Comparison of ENCODE assay signal across 13 cellular contexts in the genomic region with DNA sequence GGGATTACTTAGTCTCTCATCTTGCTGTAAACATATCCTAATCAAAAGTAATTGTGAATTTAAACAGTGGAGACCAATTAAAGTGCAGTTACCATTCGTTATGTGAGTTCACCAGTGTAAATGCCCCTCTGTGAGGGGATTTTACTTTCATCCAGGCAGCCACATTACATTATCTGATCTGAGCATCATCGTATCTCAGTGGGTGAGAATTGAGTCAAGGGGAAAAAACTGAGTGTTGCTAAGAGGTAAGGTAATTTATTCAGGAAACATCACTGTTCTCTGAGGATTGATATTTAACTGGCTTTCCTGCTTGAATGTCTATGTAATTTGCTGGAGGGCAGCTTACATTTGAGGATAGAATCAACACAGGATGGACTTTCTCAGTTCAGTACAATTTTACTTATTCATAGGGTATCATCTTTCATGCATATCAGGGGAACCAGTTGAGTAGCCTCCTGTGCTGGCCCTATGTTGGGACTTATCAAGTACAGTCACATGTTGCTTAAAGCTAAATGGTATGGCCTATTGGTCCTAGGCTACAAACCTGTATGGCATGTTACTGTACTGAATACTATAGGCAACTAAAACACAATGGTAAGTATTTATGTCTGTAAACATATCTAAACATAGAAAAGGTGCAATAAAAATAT.
DNase-seq lines count a peak whose midpoint lies in the region; ATAC-seq lines count a peak whose summit lies in the region.
"Had no signal": no experiment of that assay in that cellular context is flagged by ENCODE, and none has a peak within 500 bp of the region (broad histone marks: within the 10 kb centered on the region; RNA-seq: fewer than 3 reads in every experiment).

No MANE protein-coding gene starts in this region.

- H3K27ac Mint-ChIP-seq in activated T-cell treated with anti-CD3 and anti-CD28 coated beads, Interleukin-2, amount 50 U/mL, for 72 hours: peak overlapping the region; percentile 90
- H3K27ac Mint-ChIP-seq in T-helper 2 cell treated with Interferon-gamma antibody and Interleukin-4, amounts not matched to agents 5 μg/mL and 100 μg/mL, for 36 hours: no peak overlapping the region
- H3K27ac Mint-ChIP-seq in stimulated activated naive CD8-positive, alpha-beta T cell treated with anti-CD3 and anti-CD28 coated beads, Interleukin-15, amount 100 ng/mL, for 72 hours: no peak overlapping the region

- peaks cover 27% of the 10 kb centered on the region for H3K4me1 Mint-ChIP-seq in activated T-cell treated with anti-CD3 and anti-CD28 coated beads, Interleukin-2, amount 50 U/mL, for 72 hours (ENCODE audit: low read depth)
- H3K4me1 Mint-ChIP-seq in T-helper 2 cell treated with Interferon-gamma antibody and Interleukin-4, amounts not matched to agents 5 μg/mL and 100 μg/mL, for 36 hours (ENCODE audit: low read depth): peaks cover 4% of the 10 kb centered on the region
- H3K4me1 Mint-ChIP-seq in stimulated activated naive CD8-positive, alpha-beta T cell treated with anti-CD3 and anti-CD28 coated beads, Interleukin-15, amount 100 ng/mL, for 72 hours: peaks cover 10% of the 10 kb centered on the region

- peak; percentile 22 to 25 for DNase-seq in activated T-cell treated with anti-CD3 and anti-CD28 coated beads, Interleukin-2, amount 50 U/mL, for 72 hours
- no peak for DNase-seq in activated T-cell treated with anti-CD3 and anti-CD28 coated beads, Interleukin-2, amount 50 U/mL, for 48 hours
- DNase-seq in T-helper 2 cell treated with Interferon-gamma antibody and Interleukin-4, amounts not matched to agents 5 μg/mL and 100 μg/mL, for 36 hours (ENCODE audit: low spot score): peak; percentile 13
- DNase-seq in stimulated activated naive CD8-positive, alpha-beta T cell treated with anti-CD3 and anti-CD28 coated beads, Interleukin-15, amount 100 ng/mL, for 72 hours: peak in 1 of 2 donors; percentile 26
- DNase-seq in stimulated activated CD8-positive, alpha-beta memory T cell treated with anti-CD3 and anti-CD28 coated beads, Interleukin-4, amount 100 ng/mL, for 48 hours: no peak
- DNase-seq in AG08395 (ENCODE audit: low spot score): no peak
- DNase-seq: DMS153, left cardiac atrium, NCI-H524 treated with DMSO at 0.1 percent for 48 hours, psoas muscle, Right ventricle myocardium superior had no signal

- peak overlapping the region; percentile 36 to 45 for H3K4me3 Mint-ChIP-seq in activated T-cell treated with anti-CD3 and anti-CD28 coated beads, Interleukin-2, amount 50 U/mL, for 72 hours
- H3K4me3 Mint-ChIP-seq in T-helper 2 cell treated with Interferon-gamma antibody and Interleukin-4, amounts not matched to agents 5 μg/mL and 100 μg/mL, for 36 hours: no peak overlapping the region
- peak overlapping the region in 1 of 2 donors; percentile 15 for H3K4me3 Mint-ChIP-seq in stimulated activated naive CD8-positive, alpha-beta T cell treated with anti-CD3 and anti-CD28 coated beads, Interleukin-15, amount 100 ng/mL, for 72 hours

- H3K9me3 Mint-ChIP-seq in activated T-cell treated with anti-CD3 and anti-CD28 coated beads, Interleukin-2, amount 50 U/mL, for 72 hours: no peaks in the 10 kb centered on the region
- peaks cover 3% of the 10 kb centered on the region for H3K9me3 Mint-ChIP-seq in T-helper 2 cell treated with Interferon-gamma antibody and Interleukin-4, amounts not matched to agents 5 μg/mL and 100 μg/mL, for 36 hours
- H3K9me3 Mint-ChIP-seq in stimulated activated naive CD8-positive, alpha-beta T cell treated with anti-CD3 and anti-CD28 coated beads, Interleukin-15, amount 100 ng/mL, for 72 hours: peaks cover 0 to 11% of the 10 kb centered on the region in 2 donors

- peaks cover 7% of the 10 kb centered on the region for H3K27me3 Mint-ChIP-seq in activated T-cell treated with anti-CD3 and anti-CD28 coated beads, Interleukin-2, amount 50 U/mL, for 72 hours (ENCODE audit: low read depth)
- H3K27me3 Mint-ChIP-seq in T-helper 2 cell treated with Interferon-gamma antibody and Interleukin-4, amounts not matched to agents 5 μg/mL and 100 μg/mL, for 36 hours (ENCODE audit: low read depth): peaks cover 2% of the 10 kb centered on the region
- H3K27me3 Mint-ChIP-seq in stimulated activated naive CD8-positive, alpha-beta T cell treated with anti-CD3 and anti-CD28 coated beads, Interleukin-15, amount 100 ng/mL, for 72 hours: peaks cover 17% of the 10 kb centered on the region

- H3K36me3 Mint-ChIP-seq in activated T-cell treated with anti-CD3 and anti-CD28 coated beads, Interleukin-2, amount 50 U/mL, for 72 hours (ENCODE audit: insufficient read depth in 2 of 2): peaks cover 0 to 1% of the 10 kb centered on the region in 2 donors
- no peaks in the 10 kb centered on the region for H3K36me3 Mint-ChIP-seq in T-helper 2 cell treated with Interferon-gamma antibody and Interleukin-4, amounts not matched to agents 5 μg/mL and 100 μg/mL, for 36 hours (ENCODE audit: low read depth)

- ATAC-seq in activated T-cell treated with anti-CD3 and anti-CD28 coated beads, Interleukin-2, amount 50 U/mL, for 72 hours (replicated peaks in 1 of 2): peak; percentile 84 to 85
- ATAC-seq in HG02852 (IDR thresholded peaks at IDR 0.05; ENCODE audit: unreplicated experiment): peak; percentile 64
- peak; percentile 96 for ATAC-seq in stimulated activated naive CD8-positive, alpha-beta T cell treated with anti-CD3 and anti-CD28 coated beads, Interleukin-15, amount 100 ng/mL, for 72 hours
- no peak for ATAC-seq in GM19328 (IDR thresholded peaks at IDR 0.05; ENCODE audit: unreplicated experiment)
- ATAC-seq: left cardiac atrium, psoas muscle had no signal

Comparison
In these comparisons a context has a peak if more than half of its experiments do, and no peak if none do; other contexts are left out.
1. DNase-seq: peak in activated T-cell treated with anti-CD3 and anti-CD28 coated beads, Interleukin-2, amount 50 U/mL, for 72 hours (2 of 2) and T-helper 2 cell treated with Interferon-gamma antibody and Interleukin-4, amounts not matched to agents 5 μg/mL and 100 μg/mL, for 36 hours (single experiment); none in activated T-cell treated with anti-CD3 and anti-CD28 coated beads, Interleukin-2, amount 50 U/mL, for 48 hours (0 of 2), stimulated activated CD8-positive, alpha-beta memory T cell treated with anti-CD3 and anti-CD28 coated beads, Interleukin-4, amount 100 ng/mL, for 48 hours (single experiment) and AG08395 (single experiment).